Comparison of ENCODE assay signal across 1 cellular context in genomic region chr1:39230261-39231190, GRCh38.
TF ChIP-seq lines count a peak whose summit lies in the region.

No MANE protein-coding gene starts in this region.

TF ChIP-seq in HepG2, 621 proteins besides CTCF, POLR2A, EP300 and RAD21 (continued from another document):
- no peak for TF ChIP-seq FOXK2 (IDR thresholded peaks at IDR 0.05)
- TF ChIP-seq RFXANK (CRISPR knock-in tag; IDR thresholded peaks at IDR 0.05): no peak
- no peak for TF ChIP-seq TBX2 (CRISPR knock-in tag; IDR thresholded peaks at IDR 0.05; ENCODE audit: borderline replicate concordance)
- no peak for TF ChIP-seq KDM2A (CRISPR knock-in tag; IDR thresholded peaks at IDR 0.05; ENCODE audit: borderline replicate concordance, low read depth)
- TF ChIP-seq MED8 (CRISPR knock-in tag; IDR thresholded peaks at IDR 0.05; ENCODE audit: insufficient replicate concordance): no peak
TF ChIP-seq in HepG2: peak in this region for 0.
